ENCODE assay signal across 1 cellular context in the genomic region with DNA sequence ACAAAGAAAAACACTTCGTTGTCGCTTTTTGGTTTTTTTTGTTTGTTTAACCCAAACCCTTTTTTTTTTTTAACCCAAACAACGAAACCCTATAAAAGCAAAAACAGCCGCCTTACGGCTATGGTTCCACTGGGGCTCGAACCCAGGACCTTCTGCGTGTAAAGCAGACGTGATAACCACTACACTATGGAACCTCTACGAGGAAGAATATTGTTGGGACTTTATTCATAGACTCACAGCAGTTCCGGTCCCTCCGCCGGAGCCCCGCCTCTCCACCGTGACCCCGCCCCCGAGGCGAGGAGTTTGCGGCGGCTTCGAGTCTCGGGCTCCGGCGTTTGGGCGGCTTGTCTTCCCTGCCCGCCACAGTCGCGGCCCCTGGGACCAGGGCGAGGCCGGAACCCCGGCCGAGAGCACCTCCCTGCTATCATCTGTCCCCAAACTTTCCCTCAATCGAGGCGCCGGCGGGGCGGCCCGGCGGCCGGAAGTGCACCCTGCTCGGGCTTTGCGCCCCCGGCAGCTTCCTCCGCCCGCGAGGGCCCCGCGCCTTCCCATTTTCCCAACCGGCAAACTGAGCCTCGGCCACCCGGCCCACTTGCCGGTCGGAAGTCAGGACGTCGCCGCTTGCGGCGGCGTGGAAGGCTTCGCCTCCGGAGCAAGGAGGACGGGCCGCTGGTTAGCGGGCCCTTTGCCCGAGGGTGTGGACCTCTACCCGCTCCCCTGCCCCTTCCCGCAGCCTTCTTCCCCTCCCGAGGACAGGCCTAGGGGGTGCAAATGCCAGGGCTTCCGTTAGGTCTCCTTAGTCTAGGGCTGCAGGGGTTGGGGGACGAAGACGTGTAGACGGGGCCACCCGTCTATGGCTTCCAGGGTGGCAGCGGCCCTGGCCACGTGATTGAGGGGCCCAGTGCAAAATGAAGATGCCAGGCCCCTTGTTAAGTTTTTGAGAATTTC.
TF ChIP-seq lines count a peak whose summit lies in the region.

No MANE protein-coding gene starts in this region.

TF ChIP-seq in K562, 482 proteins besides CTCF, POLR2A, EP300 and RAD21 (continued from another document and continues in another):
- TF ChIP-seq, protein P1, sequence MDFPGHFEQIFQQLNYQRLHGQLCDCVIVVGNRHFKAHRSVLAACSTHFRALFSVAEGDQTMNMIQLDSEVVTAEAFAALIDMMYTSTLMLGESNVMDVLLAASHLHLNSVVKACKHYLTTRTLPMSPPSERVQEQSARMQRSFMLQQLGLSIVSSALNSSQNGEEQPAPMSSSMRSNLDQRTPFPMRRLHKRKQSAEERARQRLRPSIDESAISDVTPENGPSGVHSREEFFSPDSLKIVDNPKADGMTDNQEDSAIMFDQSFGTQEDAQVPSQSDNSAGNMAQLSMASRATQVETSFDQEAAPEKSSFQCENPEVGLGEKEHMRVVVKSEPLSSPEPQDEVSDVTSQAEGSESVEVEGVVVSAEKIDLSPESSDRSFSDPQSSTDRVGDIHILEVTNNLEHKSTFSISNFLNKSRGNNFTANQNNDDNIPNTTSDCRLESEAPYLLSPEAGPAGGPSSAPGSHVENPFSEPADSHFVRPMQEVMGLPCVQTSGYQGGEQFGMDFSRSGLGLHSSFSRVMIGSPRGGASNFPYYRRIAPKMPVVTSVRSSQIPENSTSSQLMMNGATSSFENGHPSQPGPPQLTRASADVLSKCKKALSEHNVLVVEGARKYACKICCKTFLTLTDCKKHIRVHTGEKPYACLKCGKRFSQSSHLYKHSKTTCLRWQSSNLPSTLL (IDR thresholded peaks at IDR 0.05), result peak; percentile 25; the same call in 1 of the 2 replicates
- TF ChIP-seq RBBP5 (IDR thresholded peaks at IDR 0.05; ENCODE audit: borderline replicate concordance, insufficient read depth, low read length, poor library complexity, severe bottlenecking), result peak; percentile 100
- TF ChIP-seq ZC3H4 (CRISPR knock-in tag; IDR thresholded peaks at IDR 0.05; ENCODE audit: borderline replicate concordance), result no peak
- TF ChIP-seq, protein P2, sequence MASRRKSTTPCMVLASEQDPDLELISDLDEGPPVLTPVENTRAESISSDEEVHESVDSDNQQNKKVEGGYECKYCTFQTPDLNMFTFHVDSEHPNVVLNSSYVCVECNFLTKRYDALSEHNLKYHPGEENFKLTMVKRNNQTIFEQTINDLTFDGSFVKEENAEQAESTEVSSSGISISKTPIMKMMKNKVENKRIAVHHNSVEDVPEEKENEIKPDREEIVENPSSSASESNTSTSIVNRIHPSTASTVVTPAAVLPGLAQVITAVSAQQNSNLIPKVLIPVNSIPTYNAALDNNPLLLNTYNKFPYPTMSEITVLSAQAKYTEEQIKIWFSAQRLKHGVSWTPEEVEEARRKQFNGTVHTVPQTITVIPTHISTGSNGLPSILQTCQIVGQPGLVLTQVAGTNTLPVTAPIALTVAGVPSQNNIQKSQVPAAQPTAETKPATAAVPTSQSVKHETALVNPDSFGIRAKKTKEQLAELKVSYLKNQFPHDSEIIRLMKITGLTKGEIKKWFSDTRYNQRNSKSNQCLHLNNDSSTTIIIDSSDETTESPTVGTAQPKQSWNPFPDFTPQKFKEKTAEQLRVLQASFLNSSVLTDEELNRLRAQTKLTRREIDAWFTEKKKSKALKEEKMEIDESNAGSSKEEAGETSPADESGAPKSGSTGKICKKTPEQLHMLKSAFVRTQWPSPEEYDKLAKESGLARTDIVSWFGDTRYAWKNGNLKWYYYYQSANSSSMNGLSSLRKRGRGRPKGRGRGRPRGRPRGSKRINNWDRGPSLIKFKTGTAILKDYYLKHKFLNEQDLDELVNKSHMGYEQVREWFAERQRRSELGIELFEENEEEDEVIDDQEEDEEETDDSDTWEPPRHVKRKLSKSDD (conservative IDR thresholded peaks at IDR 0.05; ENCODE audit: low read length), result 0 out of 2 replicates have a peak, but pooled peaks have one; percentile 65
- no peak for TF ChIP-seq TEAD1 (CRISPR knock-in tag; IDR thresholded peaks at IDR 0.05)
- TF ChIP-seq MAFG (tag; conservative IDR thresholded peaks at IDR 0.05), result no peak
- TF ChIP-seq, protein P3, sequence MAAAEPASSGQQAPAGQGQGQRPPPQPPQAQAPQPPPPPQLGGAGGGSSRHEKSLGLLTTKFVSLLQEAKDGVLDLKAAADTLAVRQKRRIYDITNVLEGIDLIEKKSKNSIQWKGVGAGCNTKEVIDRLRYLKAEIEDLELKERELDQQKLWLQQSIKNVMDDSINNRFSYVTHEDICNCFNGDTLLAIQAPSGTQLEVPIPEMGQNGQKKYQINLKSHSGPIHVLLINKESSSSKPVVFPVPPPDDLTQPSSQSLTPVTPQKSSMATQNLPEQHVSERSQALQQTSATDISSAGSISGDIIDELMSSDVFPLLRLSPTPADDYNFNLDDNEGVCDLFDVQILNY (CRISPR knock-in tag; IDR thresholded peaks at IDR 0.05), result no peak
- TF ChIP-seq CBX1 (IDR thresholded peaks at IDR 0.05; ENCODE audit: low read depth), result 0 out of 2 replicates have a peak, but pooled peaks have one; percentile 50
- TF ChIP-seq ZNF146 (CRISPR knock-in tag; IDR thresholded peaks at IDR 0.05; ENCODE audit: unreplicated experiment), result no peak
- TF ChIP-seq, protein P4, sequence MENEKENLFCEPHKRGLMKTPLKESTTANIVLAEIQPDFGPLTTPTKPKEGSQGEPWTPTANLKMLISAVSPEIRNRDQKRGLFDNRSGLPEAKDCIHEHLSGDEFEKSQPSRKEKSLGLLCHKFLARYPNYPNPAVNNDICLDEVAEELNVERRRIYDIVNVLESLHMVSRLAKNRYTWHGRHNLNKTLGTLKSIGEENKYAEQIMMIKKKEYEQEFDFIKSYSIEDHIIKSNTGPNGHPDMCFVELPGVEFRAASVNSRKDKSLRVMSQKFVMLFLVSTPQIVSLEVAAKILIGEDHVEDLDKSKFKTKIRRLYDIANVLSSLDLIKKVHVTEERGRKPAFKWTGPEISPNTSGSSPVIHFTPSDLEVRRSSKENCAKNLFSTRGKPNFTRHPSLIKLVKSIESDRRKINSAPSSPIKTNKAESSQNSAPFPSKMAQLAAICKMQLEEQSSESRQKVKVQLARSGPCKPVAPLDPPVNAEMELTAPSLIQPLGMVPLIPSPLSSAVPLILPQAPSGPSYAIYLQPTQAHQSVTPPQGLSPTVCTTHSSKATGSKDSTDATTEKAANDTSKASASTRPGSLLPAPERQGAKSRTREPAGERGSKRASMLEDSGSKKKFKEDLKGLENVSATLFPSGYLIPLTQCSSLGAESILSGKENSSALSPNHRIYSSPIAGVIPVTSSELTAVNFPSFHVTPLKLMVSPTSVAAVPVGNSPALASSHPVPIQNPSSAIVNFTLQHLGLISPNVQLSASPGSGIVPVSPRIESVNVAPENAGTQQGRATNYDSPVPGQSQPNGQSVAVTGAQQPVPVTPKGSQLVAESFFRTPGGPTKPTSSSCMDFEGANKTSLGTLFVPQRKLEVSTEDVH (IDR thresholded peaks at IDR 0.05; ENCODE audit: low read depth, partially characterized antibody), result no peak
- TF ChIP-seq MTA1 (IDR thresholded peaks at IDR 0.05; ENCODE audit: borderline replicate concordance), result no peak
- no peak for TF ChIP-seq ZNF780A (CRISPR knock-in tag; IDR thresholded peaks at IDR 0.05)
- TF ChIP-seq HEY1 (CRISPR knock-in tag; IDR thresholded peaks at IDR 0.05; ENCODE audit: borderline replicate concordance), result no peak
- TF ChIP-seq ATF1 (CRISPR knock-in tag; IDR thresholded peaks at IDR 0.05), result no peak
- peak; percentile 42; the same call in 1 of the 2 replicates for TF ChIP-seq ATF1 (tag; IDR thresholded peaks at IDR 0.05)
- TF ChIP-seq EHMT2 (IDR thresholded peaks at IDR 0.05), result no peak
- TF ChIP-seq, protein P5, sequence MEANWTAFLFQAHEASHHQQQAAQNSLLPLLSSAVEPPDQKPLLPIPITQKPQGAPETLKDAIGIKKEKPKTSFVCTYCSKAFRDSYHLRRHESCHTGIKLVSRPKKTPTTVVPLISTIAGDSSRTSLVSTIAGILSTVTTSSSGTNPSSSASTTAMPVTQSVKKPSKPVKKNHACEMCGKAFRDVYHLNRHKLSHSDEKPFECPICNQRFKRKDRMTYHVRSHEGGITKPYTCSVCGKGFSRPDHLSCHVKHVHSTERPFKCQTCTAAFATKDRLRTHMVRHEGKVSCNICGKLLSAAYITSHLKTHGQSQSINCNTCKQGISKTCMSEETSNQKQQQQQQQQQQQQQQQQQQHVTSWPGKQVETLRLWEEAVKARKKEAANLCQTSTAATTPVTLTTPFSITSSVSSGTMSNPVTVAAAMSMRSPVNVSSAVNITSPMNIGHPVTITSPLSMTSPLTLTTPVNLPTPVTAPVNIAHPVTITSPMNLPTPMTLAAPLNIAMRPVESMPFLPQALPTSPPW (CRISPR knock-in tag; IDR thresholded peaks at IDR 0.05), result peak; percentile 76
- peak; percentile 81 for TF ChIP-seq ZNF384 (IDR thresholded peaks at IDR 0.05; ENCODE audit: low read depth, low read length)
- TF ChIP-seq STAG1 (CRISPR knock-in tag; IDR thresholded peaks at IDR 0.05; ENCODE audit: borderline replicate concordance), result no peak
- no peak for TF ChIP-seq CCAR2 (IDR thresholded peaks at IDR 0.05; ENCODE audit: low read depth, low read length)
- 0 out of 4 replicates have a peak, but pooled peaks of 1 of the 2 experiments have one; percentile 25 for TF ChIP-seq HDAC1 (IDR thresholded peaks at IDR 0.05)
- 0 out of 2 replicates have a peak, but pooled peaks have one; percentile 62 for TF ChIP-seq XRCC5 (IDR thresholded peaks at IDR 0.05; ENCODE audit: low read depth, low read length)
- peak; percentile 99 for TF ChIP-seq TBP (optimal IDR thresholded peaks at IDR 0.05; ENCODE audit: low read depth, low read length)
- peak; percentile 100 for TF ChIP-seq POLR2H (tag; IDR thresholded peaks at IDR 0.05; ENCODE audit: low read depth)
- no peak for TF ChIP-seq CREB1 (IDR thresholded peaks at IDR 0.05)
- TF ChIP-seq CREB1 (CRISPR knock-in tag; IDR thresholded peaks at IDR 0.05), result no peak
- TF ChIP-seq ZC3H8 (IDR thresholded peaks at IDR 0.05), result no peak
- TF ChIP-seq NRF1 (conservative IDR thresholded peaks at IDR 0.05 in 1 of 2, IDR thresholded peaks at IDR 0.05 in 1 of 2), result 0 out of 4 replicates have a peak, but pooled peaks of 1 of the 2 experiments have one; percentile 10
- TF ChIP-seq ASH1L (IDR thresholded peaks at IDR 0.05; ENCODE audit: borderline replicate concordance, low read depth, partially characterized antibody), result no peak
- TF ChIP-seq TBL1XR1 (IDR thresholded peaks at IDR 0.05; ENCODE audit: low read length in 2 of 2), result peak in 1 of 2 experiments; percentile 76; a peak in 1 of 4 replicates
- 0 out of 4 replicates have a peak, but pooled peaks of 1 of the 2 experiments have one; percentile 39 for TF ChIP-seq RCOR1 (IDR thresholded peaks at IDR 0.05; ENCODE audit: borderline replicate concordance in 1 of 2, low read depth in 2 of 2, low read length in 2 of 2)
- TF ChIP-seq ELF1 (tag; IDR thresholded peaks at IDR 0.05), result peak; percentile 70; the same call in 1 of the 2 replicates
- no peak for TF ChIP-seq TAL1 (IDR thresholded peaks at IDR 0.05)
- TF ChIP-seq, protein P6, sequence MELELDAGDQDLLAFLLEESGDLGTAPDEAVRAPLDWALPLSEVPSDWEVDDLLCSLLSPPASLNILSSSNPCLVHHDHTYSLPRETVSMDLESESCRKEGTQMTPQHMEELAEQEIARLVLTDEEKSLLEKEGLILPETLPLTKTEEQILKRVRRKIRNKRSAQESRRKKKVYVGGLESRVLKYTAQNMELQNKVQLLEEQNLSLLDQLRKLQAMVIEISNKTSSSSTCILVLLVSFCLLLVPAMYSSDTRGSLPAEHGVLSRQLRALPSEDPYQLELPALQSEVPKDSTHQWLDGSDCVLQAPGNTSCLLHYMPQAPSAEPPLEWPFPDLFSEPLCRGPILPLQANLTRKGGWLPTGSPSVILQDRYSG (tag; conservative IDR thresholded peaks at IDR 0.05; ENCODE audit: low read depth), result no peak
- TF ChIP-seq POLR3A (IDR thresholded peaks at IDR 0.05; ENCODE audit: borderline replicate concordance, extremely low read depth, insufficient read depth, insufficient read length), result peak; percentile 90
- TF ChIP-seq EGR1 (conservative IDR thresholded peaks at IDR 0.05), result 0 out of 2 replicates have a peak, but pooled peaks have one; percentile 15
- TF ChIP-seq ZNF175 (CRISPR knock-in tag; IDR thresholded peaks at IDR 0.05; ENCODE audit: low read depth), result peak; percentile 88
- TF ChIP-seq POLR2AphosphoS5 (IDR thresholded peaks at IDR 0.05; ENCODE audit: control insufficient read depth, insufficient read depth, low read depth, low read length), result no peak
- TF ChIP-seq HDAC2 (IDR thresholded peaks at IDR 0.05), result 0 out of 2 replicates have a peak, but pooled peaks have one; percentile 28
- TF ChIP-seq, protein P7, sequence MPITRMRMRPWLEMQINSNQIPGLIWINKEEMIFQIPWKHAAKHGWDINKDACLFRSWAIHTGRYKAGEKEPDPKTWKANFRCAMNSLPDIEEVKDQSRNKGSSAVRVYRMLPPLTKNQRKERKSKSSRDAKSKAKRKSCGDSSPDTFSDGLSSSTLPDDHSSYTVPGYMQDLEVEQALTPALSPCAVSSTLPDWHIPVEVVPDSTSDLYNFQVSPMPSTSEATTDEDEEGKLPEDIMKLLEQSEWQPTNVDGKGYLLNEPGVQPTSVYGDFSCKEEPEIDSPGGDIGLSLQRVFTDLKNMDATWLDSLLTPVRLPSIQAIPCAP (CRISPR knock-in tag; IDR thresholded peaks at IDR 0.05; ENCODE audit: borderline replicate concordance), result no peak
- peak; percentile 78; the same call in 1 of the 2 replicates for TF ChIP-seq BRD4 (IDR thresholded peaks at IDR 0.05)
- TF ChIP-seq SRSF1 (IDR thresholded peaks at IDR 0.05; ENCODE audit: low read depth, low read length), result no peak
- TF ChIP-seq ZNF140 (CRISPR knock-in tag; IDR thresholded peaks at IDR 0.05), result no peak
- TF ChIP-seq, protein P8, sequence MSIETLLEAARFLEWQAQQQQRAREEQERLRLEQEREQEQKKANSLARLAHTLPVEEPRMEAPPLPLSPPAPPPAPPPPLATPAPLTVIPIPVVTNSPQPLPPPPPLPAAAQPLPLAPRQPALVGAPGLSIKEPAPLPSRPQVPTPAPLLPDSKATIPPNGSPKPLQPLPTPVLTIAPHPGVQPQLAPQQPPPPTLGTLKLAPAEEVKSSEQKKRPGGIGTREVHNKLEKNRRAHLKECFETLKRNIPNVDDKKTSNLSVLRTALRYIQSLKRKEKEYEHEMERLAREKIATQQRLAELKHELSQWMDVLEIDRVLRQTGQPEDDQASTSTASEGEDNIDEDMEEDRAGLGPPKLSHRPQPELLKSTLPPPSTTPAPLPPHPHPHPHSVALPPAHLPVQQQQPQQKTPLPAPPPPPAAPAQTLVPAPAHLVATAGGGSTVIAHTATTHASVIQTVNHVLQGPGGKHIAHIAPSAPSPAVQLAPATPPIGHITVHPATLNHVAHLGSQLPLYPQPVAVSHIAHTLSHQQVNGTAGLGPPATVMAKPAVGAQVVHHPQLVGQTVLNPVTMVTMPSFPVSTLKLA (conservative IDR thresholded peaks at IDR 0.05), result 0 out of 4 replicates have a peak, but pooled peaks of 1 of the 2 experiments have one; percentile 14
- no peak for TF ChIP-seq JUND (IDR thresholded peaks at IDR 0.05; ENCODE audit: borderline replicate concordance, low read depth, low read length)
- TF ChIP-seq JUND (tag; IDR thresholded peaks at IDR 0.05; ENCODE audit: borderline replicate concordance, low read depth, low read length), result no peak
- peak in 1 of 2 experiments; percentile 53 for TF ChIP-seq NCOA2 (IDR thresholded peaks at IDR 0.05; ENCODE audit: partially characterized antibody in 2 of 2)
- TF ChIP-seq RBM25 (IDR thresholded peaks at IDR 0.05; ENCODE audit: low read depth, low read length, severe bottlenecking), result peak; percentile 98
